In genomic region chr14:104744484-104744883, GRCh38 we compare ENCODE assay signal across 14 cellular contexts. TPM values are rescaled to one million over a fixed set of nuclear protein-coding genes. Genes with fewer than 3 reads are reported as not detected.
DNase-seq lines count a peak whose midpoint lies in the region; ATAC-seq and TF ChIP-seq lines count a peak whose summit lies in the region.
"Had no signal": no experiment of that assay in that cellular context is flagged by ENCODE, and none has a peak within 500 bp of the region (broad histone marks: within the 10 kb centered on the region; RNA-seq: fewer than 3 reads in every experiment).

No MANE protein-coding gene starts in this region.

- H2AK9ac ChIP-seq in IMR-90 (replicated peaks; ENCODE audit: low read depth, low read length, poor library complexity): no peak overlapping the region

- H3K27me3 ChIP-seq in BLaER1: no peaks in the 10 kb centered on the region
- H3K27me3 ChIP-seq in IMR-90 (ENCODE audit: control insufficient read depth, insufficient read depth, low read length): no peaks in the 10 kb centered on the region
- no peaks in the 10 kb centered on the region for H3K27me3 ChIP-seq in endodermal cell (ENCODE audit: control insufficient read depth, insufficient read depth, low read length, poor library complexity, severe bottlenecking)
- H3K27me3 ChIP-seq in spleen (replicated peaks in 1 of 7): no peaks in the 10 kb centered on the region
- H3K27me3 ChIP-seq: BE2C had no signal

- H2BK15ac ChIP-seq in IMR-90 (ENCODE audit: low read depth, low read length): no peak overlapping the region; the same call in 2 of the 3 replicates

- H2BK20ac ChIP-seq in IMR-90 (ENCODE audit: low read depth, low read length): no peak overlapping the region

- H3K9me1 ChIP-seq in IMR-90 (ENCODE audit: insufficient read depth, low read length): peaks cover 22% of the 10 kb centered on the region

- POLR2A ChIA-PET in IMR-90 (lab: Charles Lee; ENCODE audit: unreplicated experiment): no interaction called here

- no peak overlapping the region for H2BK120ac ChIP-seq in IMR-90 (ENCODE audit: low read depth, low read length)

- intact Hi-C loops in IMR-90 (cut with micrococcal nuclease) (no loop called here), spleen (cut with DNase I; ENCODE audit: low total_unique reads) (no loop called here)

- H3K18ac ChIP-seq in IMR-90 (ENCODE audit: low read depth, low read length): no peak overlapping the region

- H3K27ac Mint-ChIP-seq in endodermal cell: no peak overlapping the region
- H3K27ac Mint-ChIP-seq: CD8-positive, alpha-beta T cell had no signal

- CTCF ChIA-PET in IMR-90 (lab: Yijun Ruan, JAX): no interaction called here

- no peak overlapping the region for H4K91ac ChIP-seq in IMR-90 (ENCODE audit: insufficient read depth, low read depth, low read length)

- H3K4me3 ChIP-seq in BLaER1 (no peak overlapping the region), IMR-90 (ENCODE audit: insufficient read depth, low read depth, low read length) (no peak overlapping the region), endodermal cell (ENCODE audit: low read length) (no peak overlapping the region), spleen (no peak overlapping the region)
- H3K4me3 ChIP-seq: GM23248 had no signal

- dilution Hi-C loops in IMR-90 (cut with HindIII; ENCODE audit: low sequenced_read_pairs, unreplicated experiment): no loop called here

- BruUV-seq in IMR-90 (replicated peaks; lab: Mats Ljungman, UMichigan): no TSS peak

- no peak overlapping the region for H2AFZ ChIP-seq in IMR-90 (replicated peaks; ENCODE audit: low read length, poor library complexity)
- H2AFZ ChIP-seq: GM23248 had no signal

- H4K8ac ChIP-seq in IMR-90 (ENCODE audit: low read depth in 2 of 2, low read length in 2 of 2): no peak overlapping the region

- no peak for TF ChIP-seq RAD21 in IMR-90 (IDR thresholded peaks at IDR 0.05; ENCODE audit: low read length)

- H3K9me3 ChIP-seq in BLaER1: peaks cover under 1% of the 10 kb centered on the region; the same call in 1 of the 2 replicates
- H3K9me3 ChIP-seq in IMR-90 (ENCODE audit: control insufficient read depth, insufficient read depth, low read length): no peaks in the 10 kb centered on the region
- H3K9me3 ChIP-seq in endodermal cell (ENCODE audit: control insufficient read depth, low read length): peaks cover under 1% of the 10 kb centered on the region
- no peaks in the 10 kb centered on the region for H3K9me3 ChIP-seq in spleen
- H3K9me3 ChIP-seq: BE2C, Caco-2 had no signal

- no peak for DNase-seq in IMR-90
- DNase-seq in endodermal cell: no peak
- DNase-seq in spleen: peak; percentile 49
- no peak for DNase-seq in NCI-H1092 treated with DMSO at 0.1 percent for 48 hours (lab: John Stamatoyannopoulos, UW)
- DNase-seq in NCI-H774 (lab: John Stamatoyannopoulos, UW): no peak
- DNase-seq: BE2C; Caco-2; CD8-positive, alpha-beta T cell; GF-D8; GM23248 had no signal

- H3K9me3 Mint-ChIP-seq in endodermal cell: peaks cover 2% of the 10 kb centered on the region
- H3K9me3 Mint-ChIP-seq: CD14-positive monocyte; CD8-positive, alpha-beta T cell had no signal

- no peak overlapping the region for H3K4me3 Mint-ChIP-seq in endodermal cell
- H3K4me3 Mint-ChIP-seq: CD14-positive monocyte; CD8-positive, alpha-beta T cell had no signal

- no CpG with 5 or more reads among the region's 10 CpGs for WGBS in IMR-90 (ENCODE audit: extremely low coverage in 2 of 2, insufficient read length in 1 of 2), 2 experiments
- WGBS in endodermal cell (ENCODE audit: insufficient coverage in 1 of 2, insufficient read length in 1 of 2), 2 experiments: 92 to 93% methylated on average over 10 of the region's 10 CpGs
- WGBS in spleen, 5 donors: 95 to 99% (median 97%) methylated on average over 10 of the region's 10 CpGs

- H3K27ac ChIP-seq in BLaER1 (no peak overlapping the region), IMR-90 (ENCODE audit: insufficient read depth, low read length) (no peak overlapping the region), endodermal cell (ENCODE audit: low read depth, low read length) (peak overlapping the region; percentile 36), spleen (no peak overlapping the region)
- H3K27ac ChIP-seq: GM23248 had no signal

- peaks cover 48% of the 10 kb centered on the region for H3K4me1 ChIP-seq in BLaER1
- H3K4me1 ChIP-seq in IMR-90 (ENCODE audit: control insufficient read depth, insufficient read depth, low read length): peaks cover 25% of the 10 kb centered on the region
- no peaks in the 10 kb centered on the region for H3K4me1 ChIP-seq in endodermal cell (ENCODE audit: control insufficient read depth, insufficient read depth, low read length)
- H3K4me1 ChIP-seq in spleen: peaks cover 0 to 37% (median 17%) of the 10 kb centered on the region in 6 donors
- H3K4me1 ChIP-seq: BE2C had no signal

- peaks cover under 1% of the 10 kb centered on the region; the same call in 1 of the 2 replicates for H3K36me3 ChIP-seq in BLaER1
- H3K36me3 ChIP-seq in IMR-90 (ENCODE audit: control insufficient read depth, insufficient read depth, low read length): peaks cover 13% of the 10 kb centered on the region
- H3K36me3 ChIP-seq in endodermal cell (ENCODE audit: control insufficient read depth, insufficient read depth, low read length): no peaks in the 10 kb centered on the region
- H3K36me3 ChIP-seq in spleen: no peaks in the 10 kb centered on the region
- H3K36me3 ChIP-seq: BE2C had no signal

- no peak overlapping the region for H2BK5ac ChIP-seq in IMR-90 (ENCODE audit: low read depth, low read length, poor library complexity, severe bottlenecking)

- H2AK5ac ChIP-seq in IMR-90 (ENCODE audit: low read depth, low read length): peak overlapping the region; percentile 16; the same call in 1 of the 2 replicates

- ATAC-seq in IMR-90 (ENCODE audit: low read depth) (no peak), GM21526 (IDR thresholded peaks at IDR 0.05; ENCODE audit: low FRiP score, unreplicated experiment) (no peak)
- ATAC-seq: CD8-positive, alpha-beta T cell; HCT116 had no signal

- H3K4ac ChIP-seq in IMR-90 (ENCODE audit: low read depth, low read length): no peak overlapping the region

- H3K4me2 ChIP-seq in BLaER1 (no peak overlapping the region), IMR-90 (ENCODE audit: low read depth, low read length) (no peak overlapping the region)

- no peaks in the 10 kb centered on the region for H3K79me1 ChIP-seq in IMR-90 (ENCODE audit: low read depth in 1 of 2, low read length in 2 of 2)

- H3K9ac ChIP-seq in BLaER1 (peak overlapping the region; percentile 19; the same call in 1 of the 2 replicates), IMR-90 (ENCODE audit: low read depth, low read length) (no peak overlapping the region), endodermal cell (ENCODE audit: extremely low read depth, low read length, poor library complexity, severe bottlenecking) (no peak overlapping the region)
- H3K9ac ChIP-seq: GM23248 had no signal

- H4K5ac ChIP-seq in IMR-90 (ENCODE audit: low read depth, low read length): no peak overlapping the region

- no peak for TF ChIP-seq CTCF in IMR-90 (conservative IDR thresholded peaks at IDR 0.05; ENCODE audit: low read depth, low read length)
- TF ChIP-seq CTCF in endodermal cell (conservative IDR thresholded peaks at IDR 0.05): no peak
- no peak for TF ChIP-seq CTCF in spleen (IDR thresholded peaks at IDR 0.05 in 8 of 11, conservative IDR thresholded peaks at IDR 0.05 in 3 of 11)

- H4K20me1 ChIP-seq in BLaER1: no peaks in the 10 kb centered on the region
- H4K20me1 ChIP-seq in IMR-90 (ENCODE audit: insufficient read depth, low read length): no peaks in the 10 kb centered on the region

- H3K27me3 Mint-ChIP-seq in endodermal cell (ENCODE audit: insufficient read depth): no peaks in the 10 kb centered on the region

- in situ Hi-C loops in IMR-90 (cut with MboI; ENCODE audit: low sequenced_read_pairs): no loop called here

- TF ChIP-seq POLR2A in IMR-90 (IDR thresholded peaks at IDR 0.05; ENCODE audit: low read depth, low read length) (no peak), spleen (IDR thresholded peaks at IDR 0.05) (no peak)

- H3K14ac ChIP-seq in IMR-90 (replicated peaks; ENCODE audit: low read depth, low read length): no peak overlapping the region

- H3K4me1 Mint-ChIP-seq in endodermal cell: no peaks in the 10 kb centered on the region

- no peak overlapping the region for H3K23ac ChIP-seq in IMR-90 (ENCODE audit: low read depth, low read length)

- H3K56ac ChIP-seq in IMR-90 (ENCODE audit: extremely low read depth, insufficient read depth, low read length): no peak overlapping the region

- H3K36me3 Mint-ChIP-seq in endodermal cell (ENCODE audit: low read depth): peaks cover 12% of the 10 kb centered on the region

RNA-seq across cellular contexts. Expression of gene SIVA1, which starts 8.5 kb away (rescaled TPM):
- total RNA-seq in IMR-90 (2012; rRNA removed) (132 and 166 TPM in 2 replicates), endodermal cell (10 to 100 TPM; 82.5 to 87.3 TPM), spleen (100 to 1,000 TPM in 3 of 7 donors, 10 to 100 TPM in 4; 56.7 to 198 (median 76.4) TPM)
- polyA plus RNA-seq in IMR-90 (2012; rRNA removed) (184 and 248 TPM in 2 replicates), spleen (100 to 1,000 TPM; 119 to 226 (median 184) TPM)
- polyA plus RNA-seq in IMR-90 (2012; cell fraction: cytosol; rRNA removed): 392 and 403 TPM in 2 replicates
- 69.2 and 188 TPM in 2 replicates for polyA plus RNA-seq in IMR-90 (2012; cell fraction: nucleus; rRNA removed; ENCODE audit: low replicate concordance)
- polyA plus RNA-seq in endodermal cell (2013, experiment 1 of 2): 89.7 TPM
- polyA plus RNA-seq in endodermal cell (2013, experiment 2 of 2): 92.2 TPM

RNA-seq across cellular contexts. Expression of gene ADSS1, which starts 20.5 kb away (rescaled TPM):
- 1.8 and 2.5 TPM in 2 replicates for total RNA-seq in IMR-90 (2012; rRNA removed)
- 3.9 and 5.2 TPM in 2 replicates for polyA plus RNA-seq in IMR-90 (2012; rRNA removed)
- polyA plus RNA-seq in IMR-90 (2012; cell fraction: cytosol; rRNA removed): 5.9 and 6.5 TPM in 2 replicates
- 28.6 and 32.1 TPM in 2 replicates for polyA plus RNA-seq in IMR-90 (2012; cell fraction: nucleus; rRNA removed; ENCODE audit: low replicate concordance)
- total RNA-seq in endodermal cell: 10 to 100 TPM; 15.8 to 31.0 TPM
- polyA plus RNA-seq in endodermal cell (2013, experiment 1 of 2): 16.1 TPM
- 14.1 TPM for polyA plus RNA-seq in endodermal cell (2013, experiment 2 of 2)
- 10 to 100 TPM in 1 of 7 donors, 1 to 10 TPM in 6; 2.7 to 11.7 (median 8.3) TPM for total RNA-seq in spleen
- 1 to 10 TPM; 3.0 to 3.7 (median 3.2) TPM for polyA plus RNA-seq in spleen

RNA-seq across cellular contexts. Expression of gene AKT1, which starts 51.1 kb away (rescaled TPM):
- total RNA-seq in IMR-90 (2012; rRNA removed): 182 and 193 TPM in 2 replicates
- polyA plus RNA-seq in IMR-90 (2012; rRNA removed): 221 and 242 TPM in 2 replicates
- polyA plus RNA-seq in IMR-90 (2012; cell fraction: cytosol; rRNA removed): 248 and 535 TPM in 2 replicates
- polyA plus RNA-seq in IMR-90 (2012; cell fraction: nucleus; rRNA removed; ENCODE audit: low replicate concordance): 317 and 551 TPM in 2 replicates
- 100 to 1,000 TPM; 133 to 152 TPM for total RNA-seq in endodermal cell
- 103 TPM for polyA plus RNA-seq in endodermal cell (2013, experiment 1 of 2)
- polyA plus RNA-seq in endodermal cell (2013, experiment 2 of 2): 95.5 TPM
- total RNA-seq in spleen: 100 to 1,000 TPM; 107 to 184 (median 141) TPM
- polyA plus RNA-seq in spleen: 100 to 1,000 TPM in 1 of 3 donors, 10 to 100 TPM in 2; 56.2 to 114 (median 61.6) TPM

RNA-seq across cellular contexts. Expression of gene INF2, which starts 55.1 kb away (rescaled TPM):
- total RNA-seq in IMR-90 (2012; rRNA removed) (16.8 and 20.0 TPM in 2 replicates), endodermal cell (100 to 1,000 TPM in 1 of 2 donors, 10 to 100 TPM in 1; 99.7 to 114 TPM), spleen (100 to 1,000 TPM in 3 of 7 donors, 10 to 100 TPM in 4; 66.9 to 110 (median 96.4) TPM)
- polyA plus RNA-seq in IMR-90 (2012; rRNA removed) (62.1 and 76.2 TPM in 2 replicates), spleen (100 to 1,000 TPM in 2 of 3 donors, 10 to 100 TPM in 1; 56.6 to 120 (median 102) TPM)
- polyA plus RNA-seq in IMR-90 (2012; cell fraction: cytosol; rRNA removed): 39.3 and 68.1 TPM in 2 replicates
- 179 and 366 TPM in 2 replicates for polyA plus RNA-seq in IMR-90 (2012; cell fraction: nucleus; rRNA removed; ENCODE audit: low replicate concordance)
- 35.2 TPM for polyA plus RNA-seq in endodermal cell (2013, experiment 1 of 2)
- 35.8 TPM for polyA plus RNA-seq in endodermal cell (2013, experiment 2 of 2)

RNA-seq across cellular contexts. Expression of gene ZBTB42, which starts 56.4 kb away (rescaled TPM):
- total RNA-seq in IMR-90 (2012; rRNA removed): 1.1 and 1.3 TPM in 2 replicates
- polyA plus RNA-seq in IMR-90 (2012; rRNA removed): 2.3 and 3.6 TPM in 2 replicates
- 1.7 and 3.3 TPM in 2 replicates for polyA plus RNA-seq in IMR-90 (2012; cell fraction: cytosol; rRNA removed)
- polyA plus RNA-seq in IMR-90 (2012; cell fraction: nucleus; rRNA removed; ENCODE audit: low replicate concordance): 1.2 and 2.1 TPM in 2 replicates
- 1 to 10 TPM; 7.7 to 8.4 TPM for total RNA-seq in endodermal cell
- 2.4 TPM for polyA plus RNA-seq in endodermal cell (2013, experiment 1 of 2)
- polyA plus RNA-seq in endodermal cell (2013, experiment 2 of 2): 2.6 TPM
- 10 to 100 TPM in 1 of 7 donors, 1 to 10 TPM in 6; 4.2 to 11.5 (median 7.9) TPM for total RNA-seq in spleen
- polyA plus RNA-seq in spleen: 1 to 10 TPM in 2 of 3 donors, under 1 TPM in 1; 0.74 to 2.9 (median 1.1) TPM
